Comparison of ENCODE assay signal across 8 cellular contexts in the genomic region with DNA sequence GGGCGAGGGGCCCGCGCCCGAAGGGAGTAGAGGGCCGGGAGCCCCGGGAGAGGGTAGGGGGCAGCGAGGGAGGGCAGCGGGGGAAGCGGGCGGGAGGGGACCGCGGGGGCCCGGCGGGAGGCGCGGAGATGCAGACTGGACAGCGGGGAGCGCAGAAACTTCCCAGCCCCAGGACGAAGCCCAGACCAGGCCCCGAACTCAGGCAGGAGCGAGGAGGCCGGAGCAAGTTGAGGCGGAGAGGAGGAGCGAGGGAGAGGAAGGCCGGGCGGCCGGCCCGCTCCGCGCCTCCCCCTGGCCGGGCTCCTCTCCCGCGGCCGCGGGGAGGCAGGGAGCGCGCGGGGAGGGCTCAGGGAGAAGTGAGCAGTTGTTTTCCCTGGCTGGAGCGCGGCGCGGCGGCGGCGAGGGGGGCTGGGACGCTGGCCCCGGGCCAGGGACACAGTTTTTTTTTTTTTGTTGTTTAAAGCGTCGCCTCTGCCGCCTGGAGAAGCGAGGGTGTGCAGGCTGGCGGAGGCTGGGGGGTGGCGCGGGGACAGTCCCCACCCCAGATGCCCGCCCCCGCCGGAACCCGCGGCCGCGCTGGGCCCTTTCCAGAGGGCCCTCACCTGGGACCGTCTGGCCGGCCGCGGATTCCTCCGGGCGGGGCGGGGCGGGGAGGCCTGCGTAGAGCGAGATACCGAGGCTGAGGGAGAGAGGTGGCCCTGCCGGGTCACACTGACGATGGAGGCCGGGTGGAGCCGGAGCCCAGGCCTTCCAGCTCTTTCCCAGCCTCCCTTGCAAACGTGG. TPM values are rescaled to one million over a fixed set of nuclear protein-coding genes. Genes with fewer than 3 reads are reported as not detected.
DNase-seq lines count a peak whose midpoint lies in the region; ATAC-seq and TF ChIP-seq lines count a peak whose summit lies in the region.

A gene (minus strand): TSS at position 358 of the 783 bp plus-strand sequence. CDS start 400 bp downstream, outside the sequence.

- 2% methylated on average over 53 of the region's 77 CpGs for WGBS in mesenchymal stem cell

- no peaks in the 10 kb centered on the region for H3K9me3 ChIP-seq in mesenchymal stem cell (ENCODE audit: control insufficient read depth, low read length)

- peak within 1 kb of the TSS in 1 of 2 experiments; percentile 35 for H3K14ac ChIP-seq in mesenchymal stem cell (ENCODE audit: low read length in 2 of 2)

- peaks cover 63% of the 10 kb centered on the region for H3K4me1 ChIP-seq in mesenchymal stem cell (ENCODE audit: control insufficient read depth, insufficient read depth, low read depth, low read length)

- peak; percentile 66 for DNase-seq in NCI-H345 (lab: John Stamatoyannopoulos, UW)
- DNase-seq in NCI-H345 treated with DMSO at 0.1 percent for 48 hours (lab: John Stamatoyannopoulos, UW; ENCODE audit: unreplicated experiment): no peak
- DNase-seq in NCI-H146 treated with DMSO at 0.1 percent for 48 hours (lab: John Stamatoyannopoulos, UW; ENCODE audit: unreplicated experiment): peak; percentile 52
- no peak for DNase-seq in epithelial cell of esophagus (ENCODE audit: low read depth)
- peak; percentile 81 for DNase-seq in mesenchymal stem cell
- DNase-seq in substantia nigra (lab: John Stamatoyannopoulos, UW): peak in 47 of 49 donors; percentile 31 to 92 (median 75)

- H3K27me3 ChIP-seq in mesenchymal stem cell (ENCODE audit: control insufficient read depth in 1 of 2, insufficient read depth in 1 of 2, low read length in 2 of 2): no peaks in the 10 kb centered on the region

- peaks cover 0 to 6% of the 10 kb centered on the region in 2 experiments for H3K36me3 ChIP-seq in mesenchymal stem cell (ENCODE audit: control insufficient read depth in 1 of 2, insufficient read depth in 2 of 2, low read depth in 1 of 2, low read length in 2 of 2)

- peak within 1 kb of the TSS; percentile 69 for H3K4me2 ChIP-seq in mesenchymal stem cell (ENCODE audit: low read length, poor library complexity, severe bottlenecking)

- H4K8ac ChIP-seq in mesenchymal stem cell (ENCODE audit: low read length): peak within 1 kb of the TSS; percentile 94

- H3K9ac ChIP-seq in mesenchymal stem cell (ENCODE audit: low read length): peak within 1 kb of the TSS; percentile 89

- POLR2A ChIA-PET in activated CD8-positive, alpha-beta memory T cell treated with anti-CD3 and anti-CD28 coated beads for 36 hours (lab: Charles Lee): interaction anchor here (0.5 to 1.3 kb wide), 3 partner anchors 17 to 1096 kb away, joined by 3 to 6 read pairs (median 3); a partner anchor contains a TSS

- H2BK15ac ChIP-seq in mesenchymal stem cell (ENCODE audit: low read depth, poor library complexity, severe bottlenecking): peak within 1 kb of the TSS; percentile 92

- ATAC-seq in GM19452 (IDR thresholded peaks at IDR 0.05; ENCODE audit: unreplicated experiment): no peak

- peak within 1 kb of the TSS; percentile 92 for H3K27ac ChIP-seq in mesenchymal stem cell (ENCODE audit: low read length, poor library complexity, severe bottlenecking)
- peak within 1 kb of the TSS; percentile 97 for H3K27ac ChIP-seq in substantia nigra (ENCODE audit: low read depth, low read length, poor library complexity, severe bottlenecking)

- peak within 1 kb of the TSS; percentile 20 to 39 for H3K23ac ChIP-seq in mesenchymal stem cell (ENCODE audit: low read length in 2 of 2)

- H3K4ac ChIP-seq in mesenchymal stem cell (ENCODE audit: low read depth in 1 of 2, low read length in 2 of 2): peak within 1 kb of the TSS; percentile 62 to 79

- peak within 1 kb of the TSS; percentile 90 for H2AK5ac ChIP-seq in mesenchymal stem cell (ENCODE audit: low read length, severe bottlenecking)

- H2BK120ac ChIP-seq in mesenchymal stem cell (ENCODE audit: low read depth, low read length): peak within 1 kb of the TSS; percentile 98

- H4K91ac ChIP-seq in mesenchymal stem cell (ENCODE audit: low read length): peak within 1 kb of the TSS; percentile 92

- no peak for TF ChIP-seq CTCF in epithelial cell of esophagus (IDR thresholded peaks at IDR 0.05; ENCODE audit: insufficient read depth, low read depth, low read length, missing control alignments)

- H3K4me3 ChIP-seq in epithelial cell of esophagus (ENCODE audit: low read length) (peak within 1 kb of the TSS; percentile 42), mesenchymal stem cell (ENCODE audit: insufficient read depth in 1 of 2, low read depth in 1 of 2, low read length in 2 of 2) (peak within 1 kb of the TSS; percentile 61 to 85)

- peak within 1 kb of the TSS; percentile 82 to 89 for H3K18ac ChIP-seq in mesenchymal stem cell (ENCODE audit: low read depth in 1 of 2, low read length in 2 of 2)

- H2AFZ ChIP-seq in mesenchymal stem cell (ENCODE audit: low read depth, low read length): no peak within 1 kb of the TSS

- CTCF ChIA-PET in activated CD8-positive, alpha-beta memory T cell treated with anti-CD3 and anti-CD28 coated beads for 36 hours (lab: Charles Lee): interaction anchor here (1.0 to 3.2 kb wide), 5 partner anchors 8 to 24 kb away, joined by 3 to 20 read pairs (median 5); a partner anchor contains a TSS

- peaks cover 11% of the 10 kb centered on the region for H3K79me1 ChIP-seq in mesenchymal stem cell (replicated peaks; ENCODE audit: low read length, poor library complexity, severe bottlenecking)

- peak within 1 kb of the TSS; percentile 65 to 92 for H2BK12ac ChIP-seq in mesenchymal stem cell (ENCODE audit: low read length in 2 of 2)

- H2BK5ac ChIP-seq in mesenchymal stem cell (ENCODE audit: low read depth, low read length, poor library complexity, severe bottlenecking): peak within 1 kb of the TSS; percentile 62

RNA-seq across cellular contexts. Expression of the gene that starts here (rescaled TPM):
- 10 to 100 TPM; 35.5 to 36.3 TPM for total RNA-seq in activated CD8-positive, alpha-beta memory T cell treated with anti-CD3 and anti-CD28 coated beads for 36 hours
- polyA plus RNA-seq in mesenchymal stem cell (2013, experiment 1 of 2): 52.8 TPM
- 46.9 TPM for polyA plus RNA-seq in mesenchymal stem cell (2013, experiment 2 of 2)

Comparison
In these comparisons a context has a peak if more than half of its experiments do, and no peak if none do; other contexts are left out.
1. DNase-seq: peak in NCI-H345 (single experiment), NCI-H146 treated with DMSO at 0.1 percent for 48 hours (single experiment), mesenchymal stem cell (single experiment) and substantia nigra (47 of 49); none in NCI-H345 treated with DMSO at 0.1 percent for 48 hours (single experiment) and epithelial cell of esophagus (single experiment).